ENCODE assay signal across 13 cellular contexts in the genomic region with DNA sequence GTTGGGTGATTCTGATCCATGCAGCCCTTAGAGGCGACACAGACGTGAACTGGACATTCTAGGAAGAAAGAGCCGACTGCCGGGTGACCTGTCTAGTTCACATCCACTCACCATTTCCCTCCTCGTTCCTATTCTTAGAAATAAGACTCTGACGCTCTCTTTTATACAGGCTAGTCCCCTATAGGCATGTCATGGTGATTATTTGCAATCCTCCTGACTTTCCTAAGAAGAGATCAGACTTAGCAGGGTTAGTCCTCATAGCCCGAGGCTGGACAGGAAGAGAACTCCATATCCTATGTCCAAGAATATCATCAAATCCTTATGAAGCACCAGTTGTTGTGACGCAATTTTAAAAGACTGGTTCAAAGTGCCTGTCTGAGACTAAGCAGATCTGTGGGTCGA.
DNase-seq lines count a peak whose midpoint lies in the region; ATAC-seq and TF ChIP-seq lines count a peak whose summit lies in the region.
"Had no signal": no experiment of that assay in that cellular context is flagged by ENCODE, and none has a peak within 500 bp of the region (broad histone marks: within the 10 kb centered on the region; RNA-seq: fewer than 3 reads in every experiment).

No MANE protein-coding gene starts in this region.

- no peaks in the 10 kb centered on the region for H3K36me3 ChIP-seq in prostate gland
- H3K36me3 ChIP-seq: BLaER1 treated with 17β-estradiol and CSF1 and Interleukin-3, amounts not matched to agents 10 nM and 100 nM; upper lobe of left lung had no signal

- H3K9me3 ChIP-seq in prostate gland = no peaks in the 10 kb centered on the region
- H3K9me3 ChIP-seq: upper lobe of left lung had no signal

- intact Hi-C loops in prostate gland (cut with DNase I) = no loop called here

- no peak for TF ChIP-seq POLR2A in prostate gland (IDR thresholded peaks at IDR 0.05)

- no peaks in the 10 kb centered on the region for H3K27me3 ChIP-seq in prostate gland (replicated peaks; ENCODE audit: insufficient read depth)
- H3K27me3 ChIP-seq: BLaER1 treated with 17β-estradiol and CSF1 and Interleukin-3, amounts not matched to agents 10 nM and 100 nM; upper lobe of left lung had no signal

- peak; percentile 62 for DNase-seq in ELR (ENCODE audit: low read depth)
- DNase-seq in fibroblast of peridontal ligament (ENCODE audit: extremely low read depth) = peak; percentile 27
- no peak for DNase-seq in prostate gland (ENCODE audit: low spot score)
- no peak for DNase-seq in dedifferentiated amniotic fluid mesenchymal stem cell (ENCODE audit: extremely low spot score)
- no peak for DNase-seq in middle frontal gyrus (ENCODE audit: extremely low spot score, low spot score)
- DNase-seq: cortex of kidney; stimulated activated CD4-positive, alpha-beta T cell treated with anti-CD3 and anti-CD28 coated beads, Interleukin-1b, Interleukin-23, amount 100 ng/mL, for 48 hours; upper lobe of left lung had no signal

- ATAC-seq in GM18858 (IDR thresholded peaks at IDR 0.05; ENCODE audit: unreplicated experiment) (no peak), HG03196 (IDR thresholded peaks at IDR 0.05; ENCODE audit: unreplicated experiment) (no peak)
- ATAC-seq: activated naive CD4-positive, alpha-beta T cell treated with anti-CD3 and anti-CD28 coated beads, Interleukin-2, amount 50 U/mL, for 72 hours had no signal

- peak overlapping the region; percentile 44 for H3K27ac ChIP-seq in angular gyrus (ENCODE audit: low read depth, low read length)
- H3K27ac ChIP-seq in prostate gland = peak overlapping the region; percentile 84 to 91
- H3K27ac ChIP-seq: BLaER1 treated with 17β-estradiol and CSF1 and Interleukin-3, amounts not matched to agents 10 nM and 100 nM had no signal

- no peak overlapping the region for H3K4me3 ChIP-seq in prostate gland
- H3K4me3 ChIP-seq: BLaER1 treated with 17β-estradiol and CSF1 and Interleukin-3, amounts not matched to agents 10 nM and 100 nM; upper lobe of left lung had no signal

- H3K4me1 ChIP-seq in prostate gland (replicated peaks) = peaks cover 19% of the 10 kb centered on the region

- 45% methylated on average over 9 of the region's 9 CpGs for WGBS in prostate gland

- no peak for TF ChIP-seq CTCF in prostate gland (IDR thresholded peaks at IDR 0.05)

Comparison
In these comparisons a context has a peak if more than half of its experiments do, and no peak if none do; other contexts are left out.
1. DNase-seq: peak in ELR (single experiment) and fibroblast of peridontal ligament (single experiment); none in prostate gland (single experiment), dedifferentiated amniotic fluid mesenchymal stem cell (single experiment) and middle frontal gyrus (single experiment).